In genomic region chr6:71294121-71294523, GRCh38 we compare ENCODE assay signal across 14 cellular contexts. TPM values are rescaled to one million over a fixed set of nuclear protein-coding genes. Genes with fewer than 3 reads are reported as not detected.
A peak's percentile ranks its signal among the peaks of the same experiment; 100 is the strongest.
DNase-seq lines count a peak whose midpoint lies in the region; ATAC-seq and TF ChIP-seq lines count a peak whose summit lies in the region.
"Had no signal": no experiment of that assay in that cellular context is flagged by ENCODE, and none has a peak within 500 bp of the region (broad histone marks: within the 10 kb centered on the region; RNA-seq: fewer than 3 reads in every experiment).

No MANE protein-coding gene starts in this region.

- intact Hi-C loops in Right ventricle myocardium inferior (cut with DNase I): no loop called here
- intact Hi-C loops in cardiac septum (cut with DNase I): no loop called here
- intact Hi-C loops in right cardiac atrium (cut with DNase I): no loop called here
- intact Hi-C loops in aorta (cut with DNase I): no loop called here

- H3K9me3 ChIP-seq in right cardiac atrium (ENCODE audit: control insufficient read depth, low read length) (no peaks in the 10 kb centered on the region), aorta (ENCODE audit: control insufficient read depth, low read length) (no peaks in the 10 kb centered on the region)
- H3K9me3 ChIP-seq: gastrocnemius medialis, thyroid gland had no signal

- WGBS in right cardiac atrium: 31% methylated on average over 1 of the region's 1 CpG
- 15 to 24% methylated on average over 1 of the region's 1 CpG for WGBS in aorta, 2 donors

- DNase-seq in Right ventricle myocardium inferior (ENCODE audit: missing footprints): no peak
- DNase-seq in cardiac septum (ENCODE audit: low spot score): no peak
- peak; percentile 99 for DNase-seq in astrocyte of the cerebellum (ENCODE audit: low read depth)
- DNase-seq in right cardiac atrium: no peak
- DNase-seq in aorta: peak in 1 of 2 donors; percentile 54
- no peak for DNase-seq in NCI-H1930 (lab: John Stamatoyannopoulos, UW)
- DNase-seq: activated CD4-positive, CD25-positive, alpha-beta regulatory T cell; activated naive CD4-positive, alpha-beta T cell treated with anti-CD3 and anti-CD28 coated beads, Interleukin-2, amount 10 ng/mL, durations not matched to agents 7 days and 5 days; gastrocnemius medialis; OCI-M1; stimulated activated CD4-positive, alpha-beta T cell treated with anti-CD3 and anti-CD28 coated beads, Interleukin-4, amount 100 ng/mL, for 1 hour; thyroid gland had no signal

- TF ChIP-seq CTCF in astrocyte of the cerebellum (IDR thresholded peaks at IDR 0.05; ENCODE audit: low read depth, low read length, missing control alignments): no peak

- H3K36me3 ChIP-seq in aorta (ENCODE audit: control insufficient read depth in 1 of 2, insufficient read depth in 2 of 2, low read length in 1 of 2): no peaks in the 10 kb centered on the region

- H3K27ac ChIP-seq in right cardiac atrium (ENCODE audit: low read length) (no peak overlapping the region), aorta (ENCODE audit: low read depth in 1 of 2, low read length in 2 of 2) (no peak overlapping the region)
- H3K27ac ChIP-seq: gastrocnemius medialis, thyroid gland had no signal

- H3K4me1 ChIP-seq in right cardiac atrium (ENCODE audit: control insufficient read depth, insufficient read depth, low read length) (peaks cover 5% of the 10 kb centered on the region), aorta (ENCODE audit: control insufficient read depth in 1 of 2, insufficient read depth in 2 of 2, low read length in 2 of 2) (peaks cover 0 to 4% of the 10 kb centered on the region in 2 donors)

- in situ Hi-C loops in astrocyte of the cerebellum (cut with HindIII; ENCODE audit: low sequenced_read_pairs): no loop called here

- ATAC-seq in Right ventricle myocardium inferior (peak; percentile 43), right cardiac atrium (peak; percentile 68 to 84), aorta (ENCODE audit: low FRiP score) (peak; percentile 55), GM21390 (IDR thresholded peaks at IDR 0.05; ENCODE audit: unreplicated experiment) (no peak), GM21723 (IDR thresholded peaks at IDR 0.05; ENCODE audit: unreplicated experiment) (no peak)

- H3K4me3 ChIP-seq in astrocyte of the cerebellum (ENCODE audit: low read depth, low read length) (no peak overlapping the region), right cardiac atrium (ENCODE audit: low read length) (no peak overlapping the region), aorta (ENCODE audit: low read length in 2 of 2) (no peak overlapping the region)
- H3K4me3 ChIP-seq: gastrocnemius medialis, thyroid gland had no signal

- H3K27me3 ChIP-seq in right cardiac atrium (ENCODE audit: control insufficient read depth, insufficient read depth): no peaks in the 10 kb centered on the region
- H3K27me3 ChIP-seq in aorta (ENCODE audit: control insufficient read depth in 1 of 2, insufficient read depth in 2 of 2, low read length in 1 of 2): no peaks in the 10 kb centered on the region
- H3K27me3 ChIP-seq: gastrocnemius medialis, thyroid gland had no signal

RNA-seq across cellular contexts. Expression of gene OGFRL1, which starts 5.5 kb away (rescaled TPM):
- total RNA-seq in Right ventricle myocardium inferior (9.1 TPM), cardiac septum (7.7 TPM), right cardiac atrium (10 to 100 TPM in 3 of 4 donors, 1 to 10 TPM in 1; 8.9 to 12.4 (median 12.1) TPM), aorta (10 to 100 TPM; 23.6 to 29.9 TPM)
- polyA plus RNA-seq in right cardiac atrium (5.4 TPM), aorta (10 to 100 TPM in 1 of 2 donors, 1 to 10 TPM in 1; 6.8 to 11.9 TPM)

Comparison
In these comparisons a context has a peak if more than half of its experiments do, and no peak if none do; other contexts are left out.
1. ATAC-seq: peak in Right ventricle myocardium inferior (single experiment), right cardiac atrium (2 of 2) and aorta (single experiment); none in GM21390 (single experiment) and GM21723 (single experiment).